ENCODE assay signal across 15 cellular contexts in the genomic region with DNA sequence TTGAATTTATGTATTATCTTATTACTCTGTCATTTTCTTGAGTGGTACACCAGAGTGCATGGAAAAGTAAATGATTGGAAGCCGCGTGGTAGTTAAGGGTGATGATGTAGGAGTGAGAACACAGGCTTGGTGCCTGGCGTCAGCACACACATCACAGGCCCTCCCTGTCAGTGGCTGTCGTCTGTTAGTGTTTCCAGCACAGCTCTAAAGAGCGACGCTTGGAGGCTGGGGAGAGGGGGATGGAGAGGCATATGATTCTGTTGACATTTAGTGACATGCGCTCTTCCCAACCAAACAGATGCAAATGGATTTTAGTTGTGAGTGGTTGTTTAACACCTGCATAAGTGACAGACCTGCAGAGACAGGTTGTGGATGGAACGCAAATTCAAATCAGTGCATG.
"Had no signal": no experiment of that assay in that cellular context is flagged by ENCODE, and none has a peak within 500 bp of the region (broad histone marks: within the 10 kb centered on the region; RNA-seq: fewer than 3 reads in every experiment).

No MANE protein-coding gene starts in this region.

- H3K27me3 Mint-ChIP-seq: activated B cell treated with CpG ODN at 0.5 μM for 24 hours; activated CD4-positive, alpha-beta T cell treated with anti-CD3 and anti-CD28 coated beads, Interleukin-2, amount 10 ng/mL, durations not matched to agents 7 days and 5 days; activated naive CD4-positive, alpha-beta T cell treated with anti-CD3 and anti-CD28 coated beads, Interleukin-2, amount 10 ng/mL, durations not matched to agents 7 days and 5 days had no signal

- H3K4me1 ChIP-seq: colonic mucosa, upper lobe of right lung had no signal

- H3K9me3 Mint-ChIP-seq: activated B cell treated with CpG ODN at 0.5 μM for 24 hours; activated CD4-positive, alpha-beta T cell treated with anti-CD3 and anti-CD28 coated beads, Interleukin-2, amount 10 ng/mL, durations not matched to agents 7 days and 5 days; activated naive CD4-positive, alpha-beta T cell treated with anti-CD3 and anti-CD28 coated beads, Interleukin-2, amount 10 ng/mL, durations not matched to agents 7 days and 5 days; activated T-helper 2 cell treated with anti-CD3 and anti-CD28 coated beads, Interferon-gamma antibody, Interleukin-2, Interleukin-4, amounts not matched to agents 10 μg/mL and 5 μg/mL and 100 μg/mL, durations not matched to agents 14 hours and 24 hours and 36 hours; neural progenitor cell had no signal

- H3K27ac Mint-ChIP-seq: activated B cell treated with CpG ODN at 0.5 μM for 24 hours; activated CD4-positive, alpha-beta T cell treated with anti-CD3 and anti-CD28 coated beads, Interleukin-2, amount 10 ng/mL, durations not matched to agents 7 days and 5 days; activated naive CD4-positive, alpha-beta T cell treated with anti-CD3 and anti-CD28 coated beads, Interleukin-2, amount 10 ng/mL, durations not matched to agents 7 days and 5 days; activated T-helper 2 cell treated with anti-CD3 and anti-CD28 coated beads, Interferon-gamma antibody, Interleukin-2, Interleukin-4, amounts not matched to agents 10 μg/mL and 5 μg/mL and 100 μg/mL, durations not matched to agents 14 hours and 24 hours and 36 hours; neural progenitor cell had no signal

- H3K27ac ChIP-seq: cardiac muscle cell, colonic mucosa, heart right ventricle, neural progenitor cell, ovary, upper lobe of right lung had no signal

- DNase-seq: activated B cell treated with CpG ODN at 0.5 μM for 24 hours; activated CD4-positive, alpha-beta T cell treated with anti-CD3 and anti-CD28 coated beads, Interleukin-2, amount 10 ng/mL, durations not matched to agents 7 days and 5 days; activated naive CD4-positive, alpha-beta T cell treated with anti-CD3 and anti-CD28 coated beads, Interleukin-2, amount 10 ng/mL, durations not matched to agents 7 days and 5 days; colonic mucosa; effector CD4-positive, alpha-beta T cell; heart right ventricle; kidney glomerular epithelial cell; ovary; stimulated activated CD4-positive, alpha-beta T cell treated with anti-CD3 and anti-CD28 coated beads, Interleukin-12 subunit alpha, Interleukin-12 subunit beta, amount 100 ng/mL, for 4 hours; stimulated activated naive CD4-positive, alpha-beta T cell; substantia nigra; upper lobe of right lung had no signal

- H3K9ac ChIP-seq: neural progenitor cell had no signal

- H3K4me1 Mint-ChIP-seq: activated B cell treated with CpG ODN at 0.5 μM for 24 hours; activated CD4-positive, alpha-beta T cell treated with anti-CD3 and anti-CD28 coated beads, Interleukin-2, amount 10 ng/mL, durations not matched to agents 7 days and 5 days; activated naive CD4-positive, alpha-beta T cell treated with anti-CD3 and anti-CD28 coated beads, Interleukin-2, amount 10 ng/mL, durations not matched to agents 7 days and 5 days had no signal

- H3K4me3 ChIP-seq: cardiac muscle cell, colonic mucosa, heart right ventricle, neural progenitor cell, ovary, upper lobe of right lung had no signal

- H3K4me3 Mint-ChIP-seq: activated B cell treated with CpG ODN at 0.5 μM for 24 hours; activated CD4-positive, alpha-beta T cell treated with anti-CD3 and anti-CD28 coated beads, Interleukin-2, amount 10 ng/mL, durations not matched to agents 7 days and 5 days; activated naive CD4-positive, alpha-beta T cell treated with anti-CD3 and anti-CD28 coated beads, Interleukin-2, amount 10 ng/mL, durations not matched to agents 7 days and 5 days; neural progenitor cell had no signal

- H3K36me3 Mint-ChIP-seq: activated naive CD4-positive, alpha-beta T cell treated with anti-CD3 and anti-CD28 coated beads, Interleukin-2, amount 10 ng/mL, durations not matched to agents 7 days and 5 days; neural progenitor cell had no signal

- H3K36me3 ChIP-seq: cardiac muscle cell, colonic mucosa, heart right ventricle, neural progenitor cell, ovary, upper lobe of right lung had no signal

- H3K9me3 ChIP-seq: colonic mucosa, heart right ventricle, ovary, upper lobe of right lung had no signal

- H3K27me3 ChIP-seq: cardiac muscle cell, colonic mucosa, heart right ventricle, neural progenitor cell, ovary, upper lobe of right lung had no signal
